In the genomic region with DNA sequence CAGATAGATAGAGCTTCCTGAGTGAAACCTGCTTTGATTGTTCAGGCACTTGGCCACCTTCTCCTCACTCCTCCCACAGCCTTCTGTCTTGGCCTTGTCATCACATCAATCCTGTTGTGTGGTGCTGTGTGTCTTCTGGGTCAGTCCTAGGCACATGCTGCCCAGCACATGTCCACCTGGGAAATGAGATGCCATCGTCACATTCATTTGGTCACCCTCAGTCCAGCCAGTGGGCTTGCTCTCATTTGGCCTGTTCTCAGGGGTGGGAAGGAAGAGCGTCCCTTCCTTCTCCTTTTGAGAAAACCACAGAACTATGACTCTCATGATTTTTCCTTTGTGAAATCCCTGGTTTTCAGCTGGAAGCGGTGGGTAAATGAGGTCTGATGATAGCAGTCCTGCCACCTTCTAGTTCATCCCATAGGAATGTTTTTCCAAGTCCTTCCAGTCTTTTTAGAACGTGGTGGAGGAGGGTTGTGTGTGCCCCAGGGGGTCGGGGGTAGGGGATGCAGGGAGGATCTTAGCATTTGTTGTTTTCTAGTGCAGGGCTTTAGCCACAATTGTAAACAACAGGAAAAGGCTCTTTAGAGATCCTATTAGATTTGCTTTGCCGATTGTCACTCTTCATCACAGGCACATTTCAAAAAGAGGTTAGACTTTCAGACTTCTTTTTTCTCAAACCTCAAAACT, we compare ENCODE assay signal across 29 cellular contexts. TPM values are rescaled to one million over a fixed set of nuclear protein-coding genes. Genes with fewer than 3 reads are reported as not detected.
A peak's percentile ranks its signal among the peaks of the same experiment; 100 is the strongest.
DNase-seq lines count a peak whose midpoint lies in the region; FAIRE-seq and TF ChIP-seq lines count a peak whose summit lies in the region.
"Had no signal": no experiment of that assay in that cellular context is flagged by ENCODE, and none has a peak within 500 bp of the region (broad histone marks: within the 10 kb centered on the region; RNA-seq: fewer than 3 reads in every experiment).

No MANE protein-coding gene starts in this region.

- no peak for FAIRE-seq in kidney (lab: Jason Lieb, UNC)
- FAIRE-seq in small intestine (lab: Jason Lieb, UNC) = no peak
- FAIRE-seq: G401.6, K562, keratinocyte, RCC 7860 had no signal

- H3K27me3 Mint-ChIP-seq in IgD-negative memory B cell (no peaks in the 10 kb centered on the region), endodermal cell (ENCODE audit: insufficient read depth) (no peaks in the 10 kb centered on the region), neural progenitor cell (ENCODE audit: insufficient read depth, low read depth) (peaks cover 9% of the 10 kb centered on the region)

- H3K36me3 Mint-ChIP-seq in IgD-negative memory B cell (peaks cover 8% of the 10 kb centered on the region), endodermal cell (ENCODE audit: low read depth) (peaks cover 6% of the 10 kb centered on the region), neural progenitor cell (no peaks in the 10 kb centered on the region)
- H3K36me3 Mint-ChIP-seq: natural killer cell had no signal

- peak overlapping the region in 2 of 3 donors; percentile 16 to 40 for H3K27ac Mint-ChIP-seq in IgD-negative memory B cell
- H3K27ac Mint-ChIP-seq in endodermal cell = peak overlapping the region; percentile 83
- H3K27ac Mint-ChIP-seq in neural progenitor cell = no peak overlapping the region
- H3K27ac Mint-ChIP-seq: activated CD4-positive, alpha-beta memory T cell treated with anti-CD3 and anti-CD28 coated beads, Interleukin-2, amount 10 ng/mL, durations not matched to agents 7 days and 5 days; activated naive CD4-positive, alpha-beta T cell treated with anti-CD3 and anti-CD28 coated beads for 36 hours; natural killer cell; T-helper 2 cell treated with Interferon-gamma antibody and Interleukin-4, amounts not matched to agents 5 μg/mL and 100 μg/mL, for 36 hours had no signal

- H3K4me1 ChIP-seq in endodermal cell (ENCODE audit: control insufficient read depth, insufficient read depth, low read length) (peaks cover 15% of the 10 kb centered on the region), neural progenitor cell (peaks cover 16% of the 10 kb centered on the region), prostate gland (replicated peaks) (no peaks in the 10 kb centered on the region), kidney (ENCODE audit: control insufficient read depth in 1 of 2, insufficient read depth in 1 of 2, low read depth in 1 of 2, low read length in 2 of 2) (peaks cover 0 to 3% of the 10 kb centered on the region in 2 donors), small intestine (ENCODE audit: control insufficient read depth in 2 of 2, insufficient read depth in 1 of 2, low read depth in 1 of 2, low read length in 1 of 2) (no peaks in the 10 kb centered on the region)
- H3K4me1 ChIP-seq: vagina had no signal

- H3K4me3 ChIP-seq in endodermal cell (ENCODE audit: low read length) (peak overlapping the region; percentile 37), neural progenitor cell (no peak overlapping the region), prostate gland (no peak overlapping the region), kidney (ENCODE audit: low read length in 2 of 2) (no peak overlapping the region), small intestine (ENCODE audit: low read depth in 1 of 2, low read length in 2 of 2) (no peak overlapping the region)
- H3K4me3 ChIP-seq: dorsolateral prefrontal cortex, K562, ovary, suprapubic skin, vagina had no signal

- H2AFZ ChIP-seq in neural progenitor cell (replicated peaks) = no peak overlapping the region

- intact Hi-C loops in prostate gland (cut with DNase I) (no loop called here), kidney (cut with DNase I) (no loop called here)

- H3K27ac ChIP-seq in endodermal cell (ENCODE audit: low read depth, low read length) (no peak overlapping the region), neural progenitor cell (peak overlapping the region; percentile 61), prostate gland (no peak overlapping the region), kidney (ENCODE audit: low read depth in 2 of 2, low read length in 2 of 2) (no peak overlapping the region), small intestine (ENCODE audit: low read depth in 1 of 2, low read length in 1 of 2) (no peak overlapping the region)
- H3K27ac ChIP-seq: dorsolateral prefrontal cortex, ovary, suprapubic skin, vagina had no signal

- H3K4me3 Mint-ChIP-seq in IgD-negative memory B cell (peak overlapping the region in 2 of 4 donors; percentile 19 to 20), endodermal cell (peak overlapping the region; percentile 24), neural progenitor cell (no peak overlapping the region)
- H3K4me3 Mint-ChIP-seq: activated CD4-positive, alpha-beta memory T cell treated with anti-CD3 and anti-CD28 coated beads, Interleukin-2, amount 10 ng/mL, durations not matched to agents 7 days and 5 days; activated naive CD4-positive, alpha-beta T cell treated with anti-CD3 and anti-CD28 coated beads for 36 hours; CD4-positive, alpha-beta memory T cell; central memory CD8-positive, alpha-beta T cell; natural killer cell; T-helper 2 cell treated with Interferon-gamma antibody and Interleukin-4, amounts not matched to agents 5 μg/mL and 100 μg/mL, for 36 hours had no signal

- H3K9me3 Mint-ChIP-seq in IgD-negative memory B cell = peaks cover 0 to 2% (median 0%) of the 10 kb centered on the region in 3 donors
- H3K9me3 Mint-ChIP-seq in endodermal cell = peaks cover 4% of the 10 kb centered on the region
- H3K9me3 Mint-ChIP-seq in neural progenitor cell = peaks cover 7% of the 10 kb centered on the region
- H3K9me3 Mint-ChIP-seq: central memory CD8-positive, alpha-beta T cell; natural killer cell had no signal

- H3F3A ChIP-seq in neural progenitor cell (ENCODE audit: low read depth) = peaks cover 18% of the 10 kb centered on the region

- no peak for TF ChIP-seq CTCF in endodermal cell (conservative IDR thresholded peaks at IDR 0.05)
- TF ChIP-seq CTCF in neural progenitor cell (IDR thresholded peaks at IDR 0.05) = no peak
- TF ChIP-seq CTCF in prostate gland (IDR thresholded peaks at IDR 0.05) = no peak
- no peak for TF ChIP-seq CTCF in kidney (IDR thresholded peaks at IDR 0.05; ENCODE audit: borderline replicate concordance, extremely low read depth, insufficient read depth)

- no peak overlapping the region for H3K9ac ChIP-seq in endodermal cell (ENCODE audit: extremely low read depth, low read length, poor library complexity, severe bottlenecking)
- no peak overlapping the region for H3K9ac ChIP-seq in neural progenitor cell
- H3K9ac ChIP-seq in kidney (ENCODE audit: low read length in 2 of 2) = no peak overlapping the region

- H3K9me3 ChIP-seq in endodermal cell (ENCODE audit: control insufficient read depth, low read length) (peaks cover 8% of the 10 kb centered on the region), neural progenitor cell (ENCODE audit: low read depth) (no peaks in the 10 kb centered on the region), prostate gland (no peaks in the 10 kb centered on the region), kidney (ENCODE audit: control insufficient read depth in 1 of 2, low read length in 2 of 2) (no peaks in the 10 kb centered on the region), small intestine (ENCODE audit: control insufficient read depth, low read depth) (no peaks in the 10 kb centered on the region)
- H3K9me3 ChIP-seq: ovary, suprapubic skin, vagina had no signal

- H4K20me1 ChIP-seq in neural progenitor cell (ENCODE audit: low read depth) = no peaks in the 10 kb centered on the region

- H3K4me1 Mint-ChIP-seq in IgD-negative memory B cell (peaks cover 16 to 29% (median 25%) of the 10 kb centered on the region in 3 donors), endodermal cell (peaks cover 60% of the 10 kb centered on the region), neural progenitor cell (peaks cover 7% of the 10 kb centered on the region)
- H3K4me1 Mint-ChIP-seq: central memory CD8-positive, alpha-beta T cell; natural killer cell had no signal

- H3K27me3 ChIP-seq in endodermal cell (ENCODE audit: control insufficient read depth, insufficient read depth, low read length, poor library complexity, severe bottlenecking) (no peaks in the 10 kb centered on the region), neural progenitor cell (no peaks in the 10 kb centered on the region), prostate gland (replicated peaks; ENCODE audit: insufficient read depth) (no peaks in the 10 kb centered on the region), small intestine (ENCODE audit: control insufficient read depth in 2 of 2, insufficient read depth in 2 of 2, low read length in 2 of 2) (no peaks in the 10 kb centered on the region)
- H3K27me3 ChIP-seq: ovary, suprapubic skin, vagina had no signal

- WGBS in endodermal cell (ENCODE audit: insufficient coverage in 1 of 2, insufficient read length in 1 of 2), 2 experiments = 64 to 80% methylated on average over 1 to 6 of the region's 6 CpGs
- 65% methylated on average over 6 of the region's 6 CpGs for WGBS in prostate gland
- WGBS in small intestine, 3 donors = 63 to 77% (median 74%) methylated on average over 6 of the region's 6 CpGs

- DNase-seq in CD1c-positive myeloid dendritic cell (ENCODE audit: extremely low spot score) (peak; percentile 78), endodermal cell (peak; percentile 66), neural progenitor cell (ENCODE audit: low spot score) (peak; percentile 24), prostate gland (ENCODE audit: low spot score) (no peak), kidney (no peak), small intestine (no peak)
- DNase-seq: activated CD4-positive, alpha-beta memory T cell treated with anti-CD3 and anti-CD28 coated beads, Interleukin-2, amount 10 ng/mL, durations not matched to agents 7 days and 5 days; activated CD4-positive, CD25-positive, alpha-beta regulatory T cell; activated naive CD4-positive, alpha-beta T cell treated with anti-CD3 and anti-CD28 coated beads for 36 hours; CD4-positive, alpha-beta memory T cell; dorsolateral prefrontal cortex; hippocampal formation; MM.1S; natural killer cell; NCI-H146; NCI-H524; ovary; right cardiac atrium had no signal

- H3K4me2 ChIP-seq in neural progenitor cell = peak overlapping the region; percentile 17

- no peak for TF ChIP-seq POLR2A in prostate gland (IDR thresholded peaks at IDR 0.05)

- H3K79me2 ChIP-seq in neural progenitor cell (ENCODE audit: low read depth) = no peaks in the 10 kb centered on the region

- H3K36me3 ChIP-seq in endodermal cell (ENCODE audit: control insufficient read depth, insufficient read depth, low read length) (no peaks in the 10 kb centered on the region), neural progenitor cell (no peaks in the 10 kb centered on the region), prostate gland (no peaks in the 10 kb centered on the region), kidney (ENCODE audit: control insufficient read depth in 1 of 2, insufficient read depth in 2 of 2, low read length in 2 of 2) (no peaks in the 10 kb centered on the region), small intestine (ENCODE audit: control insufficient read depth in 2 of 2, insufficient read depth in 2 of 2, low read length in 2 of 2) (no peaks in the 10 kb centered on the region)
- H3K36me3 ChIP-seq: ovary, suprapubic skin, vagina had no signal

RNA-seq across cellular contexts. Expression of a gene that starts 8.5 kb away (rescaled TPM):
- not detected for polyA plus RNA-seq in IgD-negative memory B cell
- total RNA-seq in endodermal cell = 1 to 10 TPM; 2.4 to 5.3 TPM
- 0.53 TPM for polyA plus RNA-seq in endodermal cell (2013, experiment 1 of 2)
- 0.25 TPM for polyA plus RNA-seq in endodermal cell (2013, experiment 2 of 2)
- total RNA-seq in neural progenitor cell (ENCODE audit: low replicate concordance) = not detected in 2 replicates
- 1 to 10 TPM; 2.8 to 9.1 TPM for total RNA-seq in prostate gland
- total RNA-seq in kidney = 6.7 TPM
- 10.1 TPM for polyA plus RNA-seq in kidney (ENCODE audit: insufficient read depth, low read depth, low replicate concordance)
- polyA plus RNA-seq in small intestine = 1 to 10 TPM in 1 of 3 donors, not detected in 2; 5.0 TPM
- total RNA-seq: CD4-positive, alpha-beta memory T cell; fibroblast of villous mesenchyme; K562 had no signal
- polyA plus RNA-seq: CD4-positive, alpha-beta memory T cell; K562; keratinocyte had no signal

RNA-seq across cellular contexts. Expression of a gene that starts 9.9 kb away (rescaled TPM):
- polyA plus RNA-seq in IgD-negative memory B cell = 29.2 TPM
- total RNA-seq in endodermal cell = 10 to 100 TPM in 1 of 2 donors, 1 to 10 TPM in 1; 7.8 to 11.8 TPM
- polyA plus RNA-seq in endodermal cell (2013, experiment 1 of 2) = 2.1 TPM
- 1.9 TPM for polyA plus RNA-seq in endodermal cell (2013, experiment 2 of 2)
- total RNA-seq in neural progenitor cell (ENCODE audit: low replicate concordance) = 0.77 and 1.4 TPM in 2 replicates
- 10 to 100 TPM in 1 of 2 donors, 1 to 10 TPM in 1; 8.2 to 14.8 TPM for total RNA-seq in prostate gland
- 15.0 TPM for total RNA-seq in kidney
- 5.2 TPM for polyA plus RNA-seq in kidney (ENCODE audit: insufficient read depth, low read depth, low replicate concordance)
- polyA plus RNA-seq in small intestine = 1 to 10 TPM in 2 of 3 donors, under 1 TPM in 1; 0.89 to 5.4 (median 1.4) TPM

RNA-seq across cellular contexts. Expression of a gene that starts 29.8 kb away (rescaled TPM):
- polyA plus RNA-seq in IgD-negative memory B cell (9.3 TPM), kidney (ENCODE audit: insufficient read depth, low read depth, low replicate concordance) (not detected), small intestine (under 1 TPM in 2 of 3 donors, not detected in 1; 0.21 to 0.27 TPM)
- total RNA-seq in endodermal cell (1 to 10 TPM; 2.2 to 2.5 TPM), neural progenitor cell (ENCODE audit: low replicate concordance) (0.30 TPM in 1 of 2 replicates, not detected in the other), prostate gland (not detected), kidney (1.2 TPM)
- polyA plus RNA-seq in endodermal cell (2013, experiment 1 of 2) = 0.43 TPM
- polyA plus RNA-seq in endodermal cell (2013, experiment 2 of 2) = 0.75 TPM
- total RNA-seq: epithelial cell of proximal tubule, fibroblast of villous mesenchyme, suprapubic skin, vagina had no signal
- polyA plus RNA-seq: keratinocyte had no signal

Comparison
In these comparisons a context has a peak if more than half of its experiments do, and no peak if none do; other contexts are left out.
1. DNase-seq: peak in CD1c-positive myeloid dendritic cell (single experiment), endodermal cell (single experiment) and neural progenitor cell (single experiment); none in prostate gland (single experiment), kidney (single experiment) and small intestine (single experiment).